ENCODE assay signal across 18 cellular contexts in the genomic region with DNA sequence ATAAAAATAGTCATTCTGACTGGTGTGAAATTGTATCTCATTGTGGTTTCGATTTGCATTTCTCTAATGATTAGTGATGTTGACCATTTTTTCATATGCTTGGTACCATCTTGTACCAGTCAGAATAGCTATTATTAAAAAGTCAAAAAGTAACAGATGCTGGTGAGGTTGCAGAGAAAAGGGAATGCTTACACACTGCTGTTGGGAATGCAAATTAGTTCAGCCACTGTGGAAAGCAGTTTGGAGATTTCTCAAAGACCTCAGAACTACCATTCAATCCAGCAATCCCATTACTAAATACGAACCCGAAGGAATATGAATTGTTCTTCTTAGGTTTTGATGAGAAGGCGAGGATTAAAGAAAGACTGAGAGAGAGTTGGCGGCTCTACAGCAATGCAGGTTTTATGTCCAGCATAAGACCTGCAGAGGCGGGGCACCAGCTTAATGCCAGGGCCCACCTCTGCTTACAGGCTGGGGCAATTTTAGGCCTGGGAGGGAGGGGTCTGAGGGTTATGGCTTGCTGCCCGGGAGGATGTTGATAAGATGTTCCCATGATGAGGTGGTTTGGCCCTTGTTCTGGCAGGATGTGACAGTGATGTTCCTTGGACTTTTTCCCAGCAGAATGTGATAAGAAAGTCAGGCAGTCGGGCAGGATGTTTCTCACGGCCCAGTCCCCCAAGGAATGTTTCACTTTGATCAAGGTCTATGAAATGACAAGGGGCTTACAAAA.
DNase-seq lines count a peak whose midpoint lies in the region; ATAC-seq and TF ChIP-seq lines count a peak whose summit lies in the region.
"Had no signal": no experiment of that assay in that cellular context is flagged by ENCODE, and none has a peak within 500 bp of the region (broad histone marks: within the 10 kb centered on the region; RNA-seq: fewer than 3 reads in every experiment).

No MANE protein-coding gene starts in this region.

- TF ChIP-seq POLR2A in heart left ventricle (IDR thresholded peaks at IDR 0.05) (no peak), lower leg skin (IDR thresholded peaks at IDR 0.05) (no peak)

- H3K9me3 ChIP-seq in heart left ventricle (peaks cover 0 to 55% (median 8%) of the 10 kb centered on the region in 12 donors), parathyroid adenoma (ENCODE audit: control insufficient read depth, low read length) (no peaks in the 10 kb centered on the region)

- intact Hi-C loops in heart left ventricle (cut with DNase I), result loop anchor here in 5 of 10 donors (2.0 to 10.0 kb wide), 3 partner anchors 98 to 126 kb away; partner anchors contain the start of genes COPG2 (in 5 of the 5) and CEP41 (in 1 of the 5)
- intact Hi-C loops in lower leg skin (cut with DNase I; ENCODE audit: low total_unique reads), result no loop called here

- H3K79me2 ChIP-seq in parathyroid adenoma, result peaks cover 6% of the 10 kb centered on the region

- ATAC-seq in heart left ventricle (peak; percentile 99 to 100 (median 100)), HG03354 (IDR thresholded peaks at IDR 0.05; ENCODE audit: poor library complexity, severe bottlenecking, unreplicated experiment) (no peak), GM21367 (IDR thresholded peaks at IDR 0.05; ENCODE audit: unreplicated experiment) (no peak)
- ATAC-seq: activated CD4-positive, CD25-positive, alpha-beta regulatory T cell treated with anti-CD3 and anti-CD28 coated beads, Interleukin-2, amount 50 U/mL, for 24 hours; effector memory CD8-positive, alpha-beta T cell; T-cell had no signal

- no peak overlapping the region for H3K9ac ChIP-seq in parathyroid adenoma
- H3K9ac ChIP-seq: KMS-11 had no signal

- H3K4me3 ChIP-seq in heart left ventricle (peak overlapping the region in 1 of 12 donors; percentile 7), parathyroid adenoma (ENCODE audit: low read depth, low read length) (no peak overlapping the region), lower leg skin (ENCODE audit: low read depth, poor library complexity, severe bottlenecking) (no peak overlapping the region)
- H3K4me3 ChIP-seq: suprapubic skin had no signal

- TF ChIP-seq CTCF in heart left ventricle (IDR thresholded peaks at IDR 0.05) (no peak), parathyroid adenoma (IDR thresholded peaks at IDR 0.05) (no peak), lower leg skin (IDR thresholded peaks at IDR 0.05) (no peak)

- WGBS in heart left ventricle, 4 donors, result 20 to 31% (median 30%) methylated on average over 9 of the region's 9 CpGs
- 72 to 84% methylated on average over 9 of the region's 9 CpGs for WGBS in lower leg skin, 2 donors

- peaks cover 0 to 6% (median 0%) of the 10 kb centered on the region in 9 donors for H3K36me3 ChIP-seq in heart left ventricle
- H3K36me3 ChIP-seq in parathyroid adenoma (ENCODE audit: control insufficient read depth, insufficient read depth, low read length), result no peaks in the 10 kb centered on the region
- H3K36me3 ChIP-seq: suprapubic skin had no signal

- peaks cover 0 to 19% (median 4%) of the 10 kb centered on the region in 12 donors for H3K4me1 ChIP-seq in heart left ventricle
- no peaks in the 10 kb centered on the region for H3K4me1 ChIP-seq in parathyroid adenoma
- H3K4me1 ChIP-seq: suprapubic skin had no signal

- H3K27me3 ChIP-seq in heart left ventricle, result no peaks in the 10 kb centered on the region
- no peaks in the 10 kb centered on the region for H3K27me3 ChIP-seq in parathyroid adenoma (ENCODE audit: control insufficient read depth, insufficient read depth, low read length)
- H3K27me3 ChIP-seq: suprapubic skin had no signal

- no peak overlapping the region for H2AFZ ChIP-seq in parathyroid adenoma

- H3K4me2 ChIP-seq in parathyroid adenoma (ENCODE audit: low read length), result no peak overlapping the region
- H3K4me2 ChIP-seq: KMS-11 had no signal

- peak overlapping the region; percentile 71 to 87 (median 82) for H3K27ac ChIP-seq in heart left ventricle
- H3K27ac ChIP-seq in parathyroid adenoma, result peak overlapping the region; percentile 39
- H3K27ac ChIP-seq: KMS-11, suprapubic skin had no signal

- DNase-seq in EL (peak; percentile 48), astrocyte of the hippocampus (ENCODE audit: low read depth, low spot score) (peak; percentile 48), heart left ventricle (peak; percentile 81 to 93 (median 91)), lower leg skin (ENCODE audit: low spot score in 2 of 2) (no peak), GM19240 (ENCODE audit: insufficient read length, low spot score) (no peak)
- DNase-seq: activated naive CD4-positive, alpha-beta T cell treated with Interleukin-2 at 50 U/mL for 16 hours; effector memory CD8-positive, alpha-beta T cell; HFFc6; immature natural killer cell; NCI-H146; NCI-H510A treated with DMSO at 0.1 percent for 48 hours; T-cell had no signal

Comparison
In these comparisons a context has a peak if more than half of its experiments do, and no peak if none do; other contexts are left out.
1. DNase-seq: peak in EL (single experiment), astrocyte of the hippocampus (single experiment) and heart left ventricle (5 of 5); none in lower leg skin (0 of 2) and GM19240 (single experiment).
2. ATAC-seq: peak in heart left ventricle (4 of 4); none in HG03354 (single experiment) and GM21367 (single experiment).